ENCODE assay signal across 23 cellular contexts in the genomic region with DNA sequence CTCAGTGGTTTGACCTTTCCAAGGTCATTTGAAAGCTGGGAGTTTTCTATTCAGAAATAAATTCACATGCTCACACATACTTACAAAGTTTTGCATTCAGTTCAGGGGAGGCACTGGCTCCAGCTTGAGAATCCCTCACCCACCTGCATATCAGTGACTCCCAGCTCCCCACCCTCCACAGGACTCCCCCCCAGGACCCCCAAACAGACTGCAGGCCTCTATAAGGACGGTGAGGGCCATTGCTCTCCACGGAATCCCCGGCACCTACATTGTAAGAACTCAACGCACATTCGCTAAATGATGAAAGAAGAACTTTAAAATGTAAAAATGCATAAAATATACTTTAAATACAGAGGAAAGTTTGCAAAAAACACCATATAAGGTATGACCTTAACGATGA.
"Had no signal": no experiment of that assay in that cellular context is flagged by ENCODE, and none has a peak within 500 bp of the region (broad histone marks: within the 10 kb centered on the region; RNA-seq: fewer than 3 reads in every experiment).

No MANE protein-coding gene starts in this region.

- H3K4me3 ChIP-seq: heart right ventricle, hepatocyte, left lung, lung, neural progenitor cell, ovary, sigmoid colon, spleen, tibial nerve had no signal

- H3K4me1 ChIP-seq: left lung, sigmoid colon, spleen, tibial nerve had no signal

- H3K27ac ChIP-seq: heart right ventricle, hepatocyte, left lung, neural progenitor cell, neutrophil, ovary, sigmoid colon, spleen, tibial nerve had no signal

- ATAC-seq: heart right ventricle; left cardiac atrium; left lung; naive thymus-derived CD4-positive, alpha-beta T cell; right cardiac atrium; stimulated activated memory B cell treated with anti-CD40 and anti-IgM and Interleukin-4, amounts not matched to agents 10 μg/mL and 1 μg/mL and 100 μg/mL, for 72 hours; stimulated activated naive CD8-positive, alpha-beta T cell treated with anti-CD3 and anti-CD28 coated beads, Interleukin-15, amount 100 ng/mL, for 72 hours had no signal

- DNase-seq: heart right ventricle; kidney glomerular epithelial cell; left cardiac atrium; left lung; mesendoderm; naive thymus-derived CD4-positive, alpha-beta T cell; nephron progenitor cell; occipital lobe; ovary; right cardiac atrium; small intestine; spleen; stimulated activated CD4-positive, alpha-beta T cell treated with anti-CD3 and anti-CD28 coated beads, Interleukin-4, amount 100 ng/mL, for 24 hours; stimulated activated naive CD4-positive, alpha-beta T cell treated with Interleukin-2 at 50 U/mL for 16 hours; stimulated activated naive CD8-positive, alpha-beta T cell treated with anti-CD3 and anti-CD28 coated beads, Interleukin-15, amount 100 ng/mL, for 72 hours; substantia nigra had no signal

- H3K36me3 ChIP-seq: heart right ventricle, left lung, neural progenitor cell, neutrophil, ovary, sigmoid colon, spleen, tibial nerve had no signal

- H3K27me3 ChIP-seq: hepatocyte, left lung, neural progenitor cell, neutrophil, ovary, sigmoid colon, tibial nerve had no signal

- H3K9me3 ChIP-seq: heart right ventricle, left lung, neutrophil, ovary, sigmoid colon, spleen, tibial nerve had no signal
